In the genomic region with DNA sequence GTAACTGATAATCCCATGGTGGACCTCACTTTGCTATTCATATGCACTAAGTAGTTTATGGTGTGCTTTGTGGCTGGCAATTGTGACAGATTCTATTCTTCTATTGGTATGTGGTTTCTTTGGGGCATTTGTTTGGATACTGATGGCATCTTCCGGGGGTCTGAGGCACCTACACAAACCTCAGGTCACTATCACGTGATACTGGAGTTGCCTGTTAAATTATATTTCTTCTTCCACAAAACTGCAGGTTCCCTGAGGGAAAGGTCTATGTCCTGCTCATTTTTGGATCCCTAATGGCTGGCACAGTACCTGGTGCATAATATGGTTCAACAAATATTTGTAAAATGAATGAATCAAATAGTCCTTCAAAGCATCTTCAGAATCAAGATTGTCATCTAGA, we compare ENCODE assay signal across 6 cellular contexts.
"Had no signal": no experiment of that assay in that cellular context is flagged by ENCODE, and none has a peak within 500 bp of the region (broad histone marks: within the 10 kb centered on the region; RNA-seq: fewer than 3 reads in every experiment).

No MANE protein-coding gene starts in this region.

- FAIRE-seq: HTR-8/SVneo had no signal

- H3K27ac ChIP-seq: HL-60, KMS-11 had no signal

- H3K9ac ChIP-seq: KMS-11 had no signal

- DNase-seq: IMR-90, KBM-7, KG1 had no signal

- H3K4me2 ChIP-seq: KMS-11 had no signal
